Comparison of ENCODE assay signal across 21 cellular contexts in the genomic region with DNA sequence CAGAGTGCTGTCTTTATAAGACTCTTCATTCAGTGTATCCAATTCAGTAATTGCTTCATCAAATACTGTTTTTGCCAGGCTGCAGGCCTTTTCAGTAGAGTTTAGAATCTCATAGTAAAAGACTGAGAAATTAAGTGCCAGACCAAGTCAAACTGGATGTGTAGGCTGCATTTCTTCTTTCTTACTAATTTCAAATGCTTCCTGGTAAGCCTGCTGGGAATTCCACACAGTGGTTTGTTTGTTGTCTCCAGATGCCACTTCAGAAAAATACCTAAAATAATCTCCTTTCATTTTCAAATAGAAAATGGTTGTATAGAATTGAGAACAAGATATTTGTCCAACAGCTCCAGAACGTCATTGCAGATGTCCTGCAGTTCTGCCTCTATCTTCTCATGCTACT. TPM values are rescaled to one million over a fixed set of nuclear protein-coding genes. Genes with fewer than 3 reads are reported as not detected.
DNase-seq lines count a peak whose midpoint lies in the region; ATAC-seq and TF ChIP-seq lines count a peak whose summit lies in the region.
"Had no signal": no experiment of that assay in that cellular context is flagged by ENCODE, and none has a peak within 500 bp of the region (broad histone marks: within the 10 kb centered on the region; RNA-seq: fewer than 3 reads in every experiment).

No MANE protein-coding gene starts in this region.

- no peak overlapping the region for H3K4me3 Mint-ChIP-seq in natural killer cell
- no peak overlapping the region for H3K4me3 Mint-ChIP-seq in natural killer cell treated with Interleukin-12 subunit alpha and Interleukin-12 subunit beta and Interleukin-15 and Interleukin-18, amount 100 ng/mL, for 72 hours
- H3K4me3 Mint-ChIP-seq in central memory CD8-positive, alpha-beta T cell: no peak overlapping the region
- H3K4me3 Mint-ChIP-seq: GM23338 had no signal

- no peak for ATAC-seq in natural killer cell
- no peak for ATAC-seq in natural killer cell treated with Interleukin-12 subunit alpha and Interleukin-12 subunit beta and Interleukin-15 and Interleukin-18, amount 100 ng/mL, for 72 hours
- no peak for ATAC-seq in central memory CD8-positive, alpha-beta T cell (replicated peaks; ENCODE audit: extremely low read depth, poor library complexity, severe bottlenecking)
- peak; percentile 65 for ATAC-seq in lung (ENCODE audit: insufficient read depth, low FRiP score)
- ATAC-seq in GM19397 (IDR thresholded peaks at IDR 0.05; ENCODE audit: unreplicated experiment): no peak
- ATAC-seq: GM12878, GM23338, right lobe of liver had no signal

- no peak overlapping the region for H3K4me3 ChIP-seq in lung
- H3K4me3 ChIP-seq: colonic mucosa, GM12878, GM23338, K562, Peyer's patch, right lobe of liver had no signal

- H3K36me3 ChIP-seq in lung (ENCODE audit: control insufficient read depth in 2 of 2, insufficient read depth in 2 of 2, low read length in 2 of 2): peaks cover 13 to 16% of the 10 kb centered on the region in 2 donors
- H3K36me3 ChIP-seq: colonic mucosa had no signal

- no peaks in the 10 kb centered on the region for H3K9me3 Mint-ChIP-seq in natural killer cell
- H3K9me3 Mint-ChIP-seq in natural killer cell treated with Interleukin-12 subunit alpha and Interleukin-12 subunit beta and Interleukin-15 and Interleukin-18, amount 100 ng/mL, for 72 hours: no peaks in the 10 kb centered on the region
- H3K9me3 Mint-ChIP-seq in central memory CD8-positive, alpha-beta T cell: no peaks in the 10 kb centered on the region
- H3K9me3 Mint-ChIP-seq: GM23338 had no signal

- peak overlapping the region; percentile 11 to 45 for H3K27ac Mint-ChIP-seq in natural killer cell
- no peak overlapping the region for H3K27ac Mint-ChIP-seq in natural killer cell treated with Interleukin-12 subunit alpha and Interleukin-12 subunit beta and Interleukin-15 and Interleukin-18, amount 100 ng/mL, for 72 hours
- peak overlapping the region; percentile 73 for H3K27ac Mint-ChIP-seq in central memory CD8-positive, alpha-beta T cell (ENCODE audit: low read depth)
- H3K27ac Mint-ChIP-seq: GM23338 had no signal

- H3K4me1 ChIP-seq in lung (ENCODE audit: control insufficient read depth in 2 of 2, insufficient read depth in 2 of 2, low read length in 2 of 2): peaks cover 2 to 7% of the 10 kb centered on the region in 2 donors
- H3K4me1 ChIP-seq: colonic mucosa, right lobe of liver had no signal

- no peaks in the 10 kb centered on the region for H3K27me3 ChIP-seq in lung (ENCODE audit: control insufficient read depth, insufficient read depth)
- H3K27me3 ChIP-seq: colonic mucosa, Peyer's patch, right lobe of liver had no signal

- WGBS in lung, 2 donors: 67 to 96% methylated on average over 1 of the region's 1 CpG

- H3K36me3 Mint-ChIP-seq in natural killer cell: peaks cover 14% of the 10 kb centered on the region
- peaks cover 14% of the 10 kb centered on the region for H3K36me3 Mint-ChIP-seq in natural killer cell treated with Interleukin-12 subunit alpha and Interleukin-12 subunit beta and Interleukin-15 and Interleukin-18, amount 100 ng/mL, for 72 hours
- peaks cover 32% of the 10 kb centered on the region for H3K36me3 Mint-ChIP-seq in central memory CD8-positive, alpha-beta T cell (ENCODE audit: insufficient read depth)

- H3K27ac ChIP-seq in lung (ENCODE audit: low read depth in 1 of 2, low read length in 1 of 2): peak overlapping the region in 1 of 2 donors; percentile 3
- H3K27ac ChIP-seq: colonic mucosa, HL-60, right lobe of liver had no signal

- TF ChIP-seq CTCF in natural killer cell (IDR thresholded peaks at IDR 0.05) (no peak), lung (IDR thresholded peaks at IDR 0.05; ENCODE audit: control extremely low read depth, extremely low read depth) (no peak)

- H3K9me3 ChIP-seq in lung (ENCODE audit: control insufficient read depth in 2 of 2, insufficient read depth in 1 of 2, low read length in 1 of 2): no peaks in the 10 kb centered on the region
- H3K9me3 ChIP-seq: colonic mucosa, Peyer's patch, right lobe of liver had no signal

- DNase-seq in natural killer cell (no peak), lung (ENCODE audit: low spot score) (no peak), NCI-H524 (lab: John Stamatoyannopoulos, UW) (no peak), HuH-7.5 (ENCODE audit: low spot score) (no peak)
- DNase-seq in natural killer cell treated with Interleukin-12 subunit alpha and Interleukin-12 subunit beta and Interleukin-15 and Interleukin-18, amount 100 ng/mL, for 72 hours (ENCODE audit: low spot score): no peak
- no peak for DNase-seq in central memory CD8-positive, alpha-beta T cell (ENCODE audit: low spot score in 2 of 2)
- DNase-seq in stimulated activated CD4-positive, alpha-beta T cell treated with anti-CD3 and anti-CD28 coated beads, Interleukin-4, amount 100 ng/mL, for 24 hours: no peak
- DNase-seq: activated CD4-positive, alpha-beta T cell treated with anti-CD3 and anti-CD28 coated beads, Interleukin-2, amount 50 U/mL, for 48 hours; colonic mucosa; mesenchymal stem cell; NCI-H1048; NCI-H774; right lobe of liver had no signal

- peaks cover 5 to 34% of the 10 kb centered on the region in 2 donors for H3K4me1 Mint-ChIP-seq in natural killer cell
- peaks cover 7 to 10% of the 10 kb centered on the region in 2 donors for H3K4me1 Mint-ChIP-seq in natural killer cell treated with Interleukin-12 subunit alpha and Interleukin-12 subunit beta and Interleukin-15 and Interleukin-18, amount 100 ng/mL, for 72 hours (ENCODE audit: low read depth in 2 of 2)
- H3K4me1 Mint-ChIP-seq in central memory CD8-positive, alpha-beta T cell: peaks cover 22% of the 10 kb centered on the region
- H3K4me1 Mint-ChIP-seq: GM23338 had no signal

- H3K27me3 Mint-ChIP-seq in natural killer cell (ENCODE audit: low read depth in 2 of 2): no peaks in the 10 kb centered on the region
- no peaks in the 10 kb centered on the region for H3K27me3 Mint-ChIP-seq in natural killer cell treated with Interleukin-12 subunit alpha and Interleukin-12 subunit beta and Interleukin-15 and Interleukin-18, amount 100 ng/mL, for 72 hours
- no peaks in the 10 kb centered on the region for H3K27me3 Mint-ChIP-seq in central memory CD8-positive, alpha-beta T cell

- intact Hi-C loops in natural killer cell (cut with micrococcal nuclease): no loop called here

RNA-seq across cellular contexts. Expression of a gene that starts 34.7 kb away (rescaled TPM):
- total RNA-seq in natural killer cell: under 1 TPM; 0.15 to 0.82 (median 0.72) TPM
- total RNA-seq in natural killer cell treated with Interleukin-12 subunit alpha and Interleukin-12 subunit beta and Interleukin-15 and Interleukin-18, amount 100 ng/mL, for 72 hours: not detected
- not detected for total RNA-seq in lung
- polyA plus RNA-seq in lung: not detected
- total RNA-seq: colonic mucosa, endothelial cell of umbilical vein, glomerular endothelial cell, GM12878, K562, Peyer's patch, right lobe of liver had no signal
- polyA plus RNA-seq: endothelial cell of umbilical vein had no signal

RNA-seq across cellular contexts. Expression of a gene that starts 36.4 kb away (rescaled TPM):
- 10 to 100 TPM; 22.7 to 35.2 (median 23.0) TPM for total RNA-seq in natural killer cell
- total RNA-seq in natural killer cell treated with Interleukin-12 subunit alpha and Interleukin-12 subunit beta and Interleukin-15 and Interleukin-18, amount 100 ng/mL, for 72 hours: 10 to 100 TPM; 25.3 to 38.7 TPM
- 10 to 100 TPM; 53.2 to 57.6 TPM for total RNA-seq in lung
- 10 to 100 TPM; 37.8 to 64.4 TPM for polyA plus RNA-seq in lung

Comparison
In these comparisons a context has a peak if more than half of its experiments do, and no peak if none do; other contexts are left out.
1. H3K27ac Mint-ChIP-seq: peak in natural killer cell (2 of 2) and central memory CD8-positive, alpha-beta T cell (single experiment); none in natural killer cell treated with Interleukin-12 subunit alpha and Interleukin-12 subunit beta and Interleukin-15 and Interleukin-18, amount 100 ng/mL, for 72 hours (0 of 2).